In genomic region chr10:116787893-116788665, GRCh38 we compare ENCODE assay signal across 8 cellular contexts.
DNase-seq lines count a peak whose midpoint lies in the region; ATAC-seq and TF ChIP-seq lines count a peak whose summit lies in the region.

No MANE protein-coding gene starts in this region.

- peak; percentile 77 for ATAC-seq in RWPE2 (ENCODE audit: low read depth)

- H3K9me3 ChIP-seq in RWPE2 (ENCODE audit: severe bottlenecking), result no peaks in the 10 kb centered on the region

- peak; percentile 99 for TF ChIP-seq CTCF in GM20000 (IDR thresholded peaks at IDR 0.05; ENCODE audit: extremely low read depth, missing control alignments)
- peak; percentile 95 for TF ChIP-seq CTCF in RWPE2 (IDR thresholded peaks at IDR 0.05; ENCODE audit: poor library complexity, severe bottlenecking)

- no peaks in the 10 kb centered on the region for H3K27me3 ChIP-seq in RWPE2 (ENCODE audit: insufficient read depth, poor library complexity, severe bottlenecking)

- H3K36me3 ChIP-seq in RWPE2 (ENCODE audit: low read depth), result no peaks in the 10 kb centered on the region

- DNase-seq in COLO668 (lab: John Stamatoyannopoulos, UW; ENCODE audit: unreplicated experiment), result peak; percentile 36
- DNase-seq in GM20000 (ENCODE audit: low spot score), result peak; percentile 66
- DNase-seq in HUDEP-2 (lab: John Stamatoyannopoulos, UW; ENCODE audit: unreplicated experiment in 76 of 76), result peak in 46 of 76 experiments; percentile 4 to 61 (median 24)
- DNase-seq in RWPE2 (ENCODE audit: low spot score), result no peak
- DNase-seq in activated effector memory CD4-positive, alpha-beta T cell treated with Interleukin-2 at 50 U/mL for 16 hours, result peak; percentile 60
- DNase-seq in foreskin melanocyte, result peak; percentile 69
- DNase-seq in nucleus accumbens (lab: John Stamatoyannopoulos, UW), result peak in 52 of 56 donors; percentile 8 to 92 (median 65)
- peak in 44 of 49 donors; percentile 6 to 81 (median 55) for DNase-seq in substantia nigra (lab: John Stamatoyannopoulos, UW)

- no peaks in the 10 kb centered on the region for H3K4me1 ChIP-seq in RWPE2 (ENCODE audit: insufficient read depth, poor library complexity, severe bottlenecking)

- H3K4me3 ChIP-seq in RWPE2 (ENCODE audit: severe bottlenecking), result peak overlapping the region; percentile 1

- H3K27ac ChIP-seq in RWPE2 (ENCODE audit: poor library complexity, severe bottlenecking), result no peak overlapping the region
- no peak overlapping the region for H3K27ac ChIP-seq in substantia nigra (ENCODE audit: low read depth, low read length, poor library complexity, severe bottlenecking)
